8 cellular contexts compared by ENCODE assay signal in the genomic region with DNA sequence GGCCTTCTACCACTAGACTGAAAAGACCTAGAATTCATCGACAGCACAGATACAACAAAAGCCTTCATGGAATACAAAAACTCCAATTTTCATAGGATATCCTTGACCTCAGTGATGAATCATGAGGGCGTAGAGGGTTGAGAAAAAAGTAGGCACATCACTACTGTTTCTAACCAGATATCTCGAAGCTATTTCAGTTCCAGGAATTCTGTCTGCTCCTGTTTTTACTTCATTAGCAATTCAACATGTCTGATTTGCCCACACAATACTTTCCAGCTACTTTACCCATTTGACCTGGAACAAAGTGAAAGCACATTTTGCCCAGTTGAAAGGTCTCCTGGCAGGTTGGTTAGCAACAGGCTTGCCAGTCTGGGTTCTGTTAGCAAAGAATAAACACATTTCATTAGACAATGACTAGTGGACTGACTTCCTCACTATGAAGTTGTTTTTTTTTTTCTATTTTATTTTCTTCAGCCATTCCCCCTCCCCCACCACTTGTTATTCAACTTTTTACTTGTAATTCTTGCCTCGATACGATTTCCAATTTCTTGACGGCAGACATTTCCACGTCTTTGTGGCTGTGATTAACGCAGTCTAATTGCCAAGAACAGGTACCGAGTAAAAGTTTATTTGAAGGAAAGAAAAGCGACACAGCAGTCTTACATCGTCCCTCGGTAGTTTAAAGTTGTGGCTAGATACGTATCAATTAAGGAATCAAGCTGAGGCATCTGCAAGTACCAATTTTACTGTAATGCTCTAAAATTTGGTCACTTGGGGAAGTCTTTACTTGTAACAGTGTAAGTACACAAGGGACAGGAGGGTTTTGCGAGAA. TPM values are rescaled to one million over a fixed set of nuclear protein-coding genes. Genes with fewer than 3 reads are reported as not detected.
DNase-seq lines count a peak whose midpoint lies in the region; ATAC-seq and TF ChIP-seq lines count a peak whose summit lies in the region.

No MANE protein-coding gene starts in this region.

- peak overlapping the region; percentile 67 to 99 (median 85) for H3K4me3 ChIP-seq in heart right ventricle
- H3K4me3 ChIP-seq in SJSA1: peak overlapping the region; percentile 91
- peak overlapping the region; percentile 97 for H3K4me3 ChIP-seq in endocrine pancreas (ENCODE audit: control insufficient read depth, insufficient read depth, low read length)

- H3K36me3 ChIP-seq in heart right ventricle (no peaks in the 10 kb centered on the region), SJSA1 (peaks cover 10% of the 10 kb centered on the region; the same call in 1 of the 2 replicates), endocrine pancreas (ENCODE audit: control insufficient read depth, insufficient read depth, low read length) (no peaks in the 10 kb centered on the region)

- peak overlapping the region; percentile 89 to 99 (median 98) for H3K27ac ChIP-seq in heart right ventricle
- H3K27ac ChIP-seq in SJSA1: peak overlapping the region; percentile 98

- 11% methylated on average over 14 of the region's 14 CpGs for WGBS in heart right ventricle, 2 donors

- DNase-seq in heart right ventricle (no peak), Right ventricle myocardium inferior (ENCODE audit: missing footprints) (no peak), SJSA1 (ENCODE audit: low read depth in 1 of 2, low spot score in 2 of 2) (peak in 1 of 2 experiments; percentile 73), natural killer cell (no peak), cerebellar cortex (ENCODE audit: low spot score) (no peak)
- no peak for DNase-seq in NK-92 treated with Interleukin-12 subunit alpha and Interleukin-12 subunit beta, amount 100 ng/mL, for 24 hours (lab: John Stamatoyannopoulos, UW)

- H3K4me3 Mint-ChIP-seq in natural killer cell: peak overlapping the region; percentile 97

- H3K9me3 ChIP-seq in heart right ventricle: no peaks in the 10 kb centered on the region
- no peaks in the 10 kb centered on the region for H3K9me3 ChIP-seq in SJSA1 (replicated peaks)
- H3K9me3 ChIP-seq in endocrine pancreas (ENCODE audit: control insufficient read depth, low read length): no peaks in the 10 kb centered on the region

- H3K27me3 Mint-ChIP-seq in natural killer cell (ENCODE audit: low read depth in 2 of 2): peaks cover 7 to 30% of the 10 kb centered on the region in 2 donors

- no peak for ATAC-seq in heart right ventricle
- no peak for ATAC-seq in Right ventricle myocardium inferior
- no peak for ATAC-seq in natural killer cell
- no peak for ATAC-seq in GM21619 (IDR thresholded peaks at IDR 0.05; ENCODE audit: unreplicated experiment)

- peaks cover 0 to 34% (median 25%) of the 10 kb centered on the region in 9 donors for H3K4me1 ChIP-seq in heart right ventricle
- H3K4me1 ChIP-seq in SJSA1 (replicated peaks): peaks cover 33% of the 10 kb centered on the region
- peaks cover 7% of the 10 kb centered on the region for H3K4me1 ChIP-seq in endocrine pancreas (ENCODE audit: control insufficient read depth, insufficient read depth, low read length)

- no peaks in the 10 kb centered on the region for H3K9me3 Mint-ChIP-seq in natural killer cell

- H3K36me3 Mint-ChIP-seq in natural killer cell: no peaks in the 10 kb centered on the region

- H3K4me1 Mint-ChIP-seq in natural killer cell: peaks cover 25 to 35% of the 10 kb centered on the region in 2 donors

- peak overlapping the region; percentile 94 to 97 for H3K27ac Mint-ChIP-seq in natural killer cell

- H3K27me3 ChIP-seq in heart right ventricle: no peaks in the 10 kb centered on the region
- no peaks in the 10 kb centered on the region for H3K27me3 ChIP-seq in SJSA1 (replicated peaks)
- no peaks in the 10 kb centered on the region for H3K27me3 ChIP-seq in endocrine pancreas (ENCODE audit: control insufficient read depth, insufficient read depth, low read length)

- peak overlapping the region; percentile 86 for H3K9ac ChIP-seq in endocrine pancreas (ENCODE audit: control insufficient read depth, insufficient read depth, low read length)

- intact Hi-C loops in heart right ventricle (cut with DNase I): loop anchor here in 2 of 10 donors (5.0 to 10.0 kb wide), 3 partner anchors 90 to 225 kb away; a partner anchor contains a TSS
- intact Hi-C loops in Right ventricle myocardium inferior (cut with DNase I): loop anchor here (1.0 to 5.0 kb wide), 3 partner anchors 196 to 405 kb away; a partner anchor contains a TSS
- intact Hi-C loops in natural killer cell (cut with micrococcal nuclease): loop anchor here (1.0 to 10.0 kb wide), 5 partner anchors 28 to 792 kb away; a partner anchor contains a TSS

- TF ChIP-seq CTCF in heart right ventricle (IDR thresholded peaks at IDR 0.05) (no peak), natural killer cell (IDR thresholded peaks at IDR 0.05) (no peak)

RNA-seq across cellular contexts. Expression of a gene that starts 4.0 kb away (rescaled TPM):
- total RNA-seq in heart right ventricle (10 to 100 TPM; 17.7 to 33.7 (median 20.8) TPM), Right ventricle myocardium inferior (31.0 TPM), natural killer cell (10 to 100 TPM; 12.6 to 18.2 (median 14.0) TPM)
- polyA plus RNA-seq in heart right ventricle: 10 to 100 TPM in 1 of 2 donors, 1 to 10 TPM in 1; 7.5 to 13.1 TPM
- 36.2 and 38.0 TPM in 2 replicates for total RNA-seq in SJSA1 (2014; rRNA removed; shearing (Covaris generic))
